Comparison of ENCODE assay signal across 1 cellular context in the genomic region with DNA sequence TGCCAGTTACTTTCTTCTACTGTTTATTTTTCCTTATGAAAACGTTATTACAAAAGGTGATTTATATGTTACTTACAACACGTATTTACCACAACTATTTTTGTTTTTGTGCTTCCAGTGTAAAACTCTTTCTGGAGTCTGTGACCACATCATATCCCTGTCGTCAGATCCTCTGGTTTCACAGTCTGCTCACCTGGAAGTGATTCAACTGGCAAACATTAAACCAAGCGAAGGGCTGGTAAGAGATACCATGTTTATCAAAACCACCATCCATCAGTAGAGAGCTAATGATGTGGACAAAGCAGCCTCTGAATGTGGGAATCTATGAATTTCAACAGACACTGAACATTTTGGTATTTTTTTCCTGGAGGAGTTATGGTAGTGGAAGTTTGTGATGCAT.
TF ChIP-seq lines count a peak whose summit lies in the region.

No MANE protein-coding gene starts in this region.

TF ChIP-seq in GM23338, 12 proteins besides CTCF, POLR2A, EP300 and RAD21 (continued from another document):
- TF ChIP-seq, protein P1, sequence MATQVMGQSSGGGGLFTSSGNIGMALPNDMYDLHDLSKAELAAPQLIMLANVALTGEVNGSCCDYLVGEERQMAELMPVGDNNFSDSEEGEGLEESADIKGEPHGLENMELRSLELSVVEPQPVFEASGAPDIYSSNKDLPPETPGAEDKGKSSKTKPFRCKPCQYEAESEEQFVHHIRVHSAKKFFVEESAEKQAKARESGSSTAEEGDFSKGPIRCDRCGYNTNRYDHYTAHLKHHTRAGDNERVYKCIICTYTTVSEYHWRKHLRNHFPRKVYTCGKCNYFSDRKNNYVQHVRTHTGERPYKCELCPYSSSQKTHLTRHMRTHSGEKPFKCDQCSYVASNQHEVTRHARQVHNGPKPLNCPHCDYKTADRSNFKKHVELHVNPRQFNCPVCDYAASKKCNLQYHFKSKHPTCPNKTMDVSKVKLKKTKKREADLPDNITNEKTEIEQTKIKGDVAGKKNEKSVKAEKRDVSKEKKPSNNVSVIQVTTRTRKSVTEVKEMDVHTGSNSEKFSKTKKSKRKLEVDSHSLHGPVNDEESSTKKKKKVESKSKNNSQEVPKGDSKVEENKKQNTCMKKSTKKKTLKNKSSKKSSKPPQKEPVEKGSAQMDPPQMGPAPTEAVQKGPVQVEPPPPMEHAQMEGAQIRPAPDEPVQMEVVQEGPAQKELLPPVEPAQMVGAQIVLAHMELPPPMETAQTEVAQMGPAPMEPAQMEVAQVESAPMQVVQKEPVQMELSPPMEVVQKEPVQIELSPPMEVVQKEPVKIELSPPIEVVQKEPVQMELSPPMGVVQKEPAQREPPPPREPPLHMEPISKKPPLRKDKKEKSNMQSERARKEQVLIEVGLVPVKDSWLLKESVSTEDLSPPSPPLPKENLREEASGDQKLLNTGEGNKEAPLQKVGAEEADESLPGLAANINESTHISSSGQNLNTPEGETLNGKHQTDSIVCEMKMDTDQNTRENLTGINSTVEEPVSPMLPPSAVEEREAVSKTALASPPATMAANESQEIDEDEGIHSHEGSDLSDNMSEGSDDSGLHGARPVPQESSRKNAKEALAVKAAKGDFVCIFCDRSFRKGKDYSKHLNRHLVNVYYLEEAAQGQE (IDR thresholded peaks at IDR 0.05; ENCODE audit: unreplicated experiment): no peak
